8 cellular contexts compared by ENCODE assay signal in the genomic region with DNA sequence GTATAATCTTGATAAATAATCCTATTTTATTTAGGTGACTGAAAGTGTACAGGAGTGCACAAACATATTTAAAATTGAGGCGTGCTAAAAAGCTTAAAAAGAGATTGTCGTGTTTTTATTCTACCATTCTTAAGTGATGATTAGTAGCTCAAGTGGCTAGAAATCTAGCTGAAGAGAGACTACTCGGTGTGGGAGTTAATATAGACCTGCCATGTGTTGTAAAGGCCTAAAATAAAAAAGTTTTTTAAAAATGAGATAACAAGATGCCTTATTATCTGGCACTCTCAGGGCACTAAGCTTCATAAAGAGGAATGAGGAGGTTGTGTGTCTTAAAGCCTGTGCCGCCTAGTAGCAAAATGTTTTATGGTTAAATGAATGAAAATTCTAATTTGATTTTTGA. TPM values are rescaled to one million over a fixed set of nuclear protein-coding genes. Genes with fewer than 3 reads are reported as not detected.
A peak's percentile ranks its signal among the peaks of the same experiment; 100 is the strongest.
DNase-seq lines count a peak whose midpoint lies in the region; ATAC-seq, FAIRE-seq and TF ChIP-seq lines count a peak whose summit lies in the region.

No MANE protein-coding gene starts in this region.

- peak overlapping the region in 1 of 2 experiments; percentile 85; a peak in 3 of 4 replicates for H3K9ac ChIP-seq in K562 (ENCODE audit: insufficient read depth in 1 of 2, low read depth in 2 of 2, low read length in 2 of 2)

- TF ChIP-seq RAD21 in K562 (CRISPR knock-in tag; conservative IDR thresholded peaks at IDR 0.05 in 1 of 2, IDR thresholded peaks at IDR 0.05 in 1 of 2), result no peak

- TF ChIP-seq EP300 in K562 (IDR thresholded peaks at IDR 0.05; ENCODE audit: low read length), result no peak

- peaks cover 66% of the 10 kb centered on the region for H3K79me2 ChIP-seq in K562 (ENCODE audit: control insufficient read depth, insufficient read depth, low read length)

- DNase-seq in left ventricle myocardium inferior (no peak), left cardiac atrium (no peak), K562 (ENCODE audit: extremely low read depth in 1 of 4, low spot score in 3 of 4) (peak in 1 of 4 experiments; percentile 34), KG1 (lab: John Stamatoyannopoulos, UW) (no peak), omental fat pad (ENCODE audit: low spot score) (no peak)

- H3K27me3 ChIP-seq in left ventricle myocardium inferior (ENCODE audit: low read depth), result no peaks in the 10 kb centered on the region
- H3K27me3 ChIP-seq in K562 (ENCODE audit: control insufficient read depth in 2 of 2, insufficient read depth in 2 of 2, low read length in 2 of 2), result no peaks in the 10 kb centered on the region

- H3K36me3 ChIP-seq in left ventricle myocardium inferior, result no peaks in the 10 kb centered on the region
- H3K36me3 ChIP-seq in K562 (ENCODE audit: control insufficient read depth, insufficient read depth, low read length), result peaks cover 10% of the 10 kb centered on the region; the same call in 2 of the 3 replicates
- peaks cover 5% of the 10 kb centered on the region for H3K36me3 ChIP-seq in mesodermal cell (ENCODE audit: control insufficient read depth, insufficient read depth, low read length)

- H3K9me3 ChIP-seq in left ventricle myocardium inferior (replicated peaks) (no peaks in the 10 kb centered on the region), K562 (replicated peaks; ENCODE audit: control insufficient read depth, insufficient read depth, low read depth, low read length) (no peaks in the 10 kb centered on the region), mesodermal cell (ENCODE audit: control insufficient read depth, low read length) (no peaks in the 10 kb centered on the region)

- H2AFZ ChIP-seq in K562 (ENCODE audit: low read depth, low read length), result no peak overlapping the region

- ATAC-seq in left cardiac atrium (no peak), K562 (peak; percentile 2; the same call in 2 of the 3 replicates), GM18498 (IDR thresholded peaks at IDR 0.05; ENCODE audit: unreplicated experiment) (no peak), omental fat pad (ENCODE audit: low FRiP score) (no peak), GM18502 (IDR thresholded peaks at IDR 0.05; ENCODE audit: poor library complexity, unreplicated experiment) (no peak)

- H3K4me2 ChIP-seq in K562 (ENCODE audit: insufficient read depth, low read length), result peak overlapping the region; percentile 94

- intact Hi-C loops in left ventricle myocardium inferior (cut with micrococcal nuclease), result no loop called here
- intact Hi-C loops in left cardiac atrium (cut with DNase I), result no loop called here
- intact Hi-C loops in K562 (cut with micrococcal nuclease), result loop anchor here (5.0 kb wide), 1 partner anchor 153 kb away; no protein-coding TSS in a partner anchor

- POLR2A ChIA-PET in K562 (lab: Yijun Ruan, JAX), result interaction anchor here (0.8 to 3.3 kb wide), 7 partner anchors 9 to 653 kb away, joined by 3 to 10 read pairs (median 6); partner anchors contain the start of gene ST7

- H3K27ac ChIP-seq in left ventricle myocardium inferior (replicated peaks), result peak overlapping the region; percentile 99
- H3K27ac ChIP-seq in K562 (ENCODE audit: extremely low read depth, low read depth, low read length), result peak overlapping the region; percentile 87
- H3K27ac ChIP-seq in mesodermal cell (ENCODE audit: low read depth, low read length, severe bottlenecking), result no peak overlapping the region

- H3K4me3 ChIP-seq in left ventricle myocardium inferior (peak overlapping the region; percentile 92), K562 (peak overlapping the region; percentile 64), mesodermal cell (ENCODE audit: extremely low read depth, insufficient read depth, low read length, poor library complexity, severe bottlenecking) (peak overlapping the region; percentile 89)

- in situ Hi-C loops in K562 (cut with MboI), result no loop called here

- CTCF ChIA-PET in K562 (lab: Yijun Ruan, JAX; ENCODE audit: low intra/inter-chr PET ratio), result no interaction called here

- WGBS in K562 (ENCODE audit: insufficient coverage, low coverage, missing lambda C conversion rate), result 10% methylated on average over 4 of the region's 4 CpGs
- WGBS in mesodermal cell (ENCODE audit: insufficient coverage in 2 of 2), 2 experiments, result 70 to 95% methylated on average over 2 to 3 of the region's 4 CpGs

- H3K4me1 ChIP-seq in left ventricle myocardium inferior (peaks cover 72% of the 10 kb centered on the region), K562 (replicated peaks in 1 of 2; ENCODE audit: control insufficient read depth in 2 of 2, insufficient read depth in 2 of 2, low read length in 2 of 2) (peaks cover 6 to 23% of the 10 kb centered on the region in 2 experiments), mesodermal cell (ENCODE audit: control insufficient read depth, insufficient read depth, low read length, poor library complexity, severe bottlenecking) (no peaks in the 10 kb centered on the region)

- TF ChIP-seq POLR2A in K562 (conservative IDR thresholded peaks at IDR 0.05), result no peak

- H3K9me1 ChIP-seq in K562 (ENCODE audit: control insufficient read depth, insufficient read depth, low read length), result no peaks in the 10 kb centered on the region

- BruUV-seq in K562 (replicated peaks; lab: Mats Ljungman, UMichigan), result no TSS peak

- peaks cover 20% of the 10 kb centered on the region for H4K20me1 ChIP-seq in K562 (replicated peaks; ENCODE audit: control insufficient read depth, insufficient read depth, low read length)

- no peak for TF ChIP-seq CTCF in left ventricle myocardium inferior (IDR thresholded peaks at IDR 0.05; ENCODE audit: borderline replicate concordance)
- no peak for TF ChIP-seq CTCF in K562 (IDR thresholded peaks at IDR 0.05 in 2 of 3, conservative IDR thresholded peaks at IDR 0.05 in 1 of 3; ENCODE audit: insufficient read depth in 2 of 3, low read depth in 1 of 3, low read length in 3 of 3)
- no peak for TF ChIP-seq CTCF in omental fat pad (IDR thresholded peaks at IDR 0.05)

- no peak for FAIRE-seq in K562 (lab: Jason Lieb, UNC)

TF ChIP-seq in K562, 482 proteins besides CTCF, POLR2A, EP300 and RAD21 (continues in another document):
- TF ChIP-seq ZNF41 (CRISPR knock-in tag; conservative IDR thresholded peaks at IDR 0.05), result no peak
- no peak for TF ChIP-seq MYBL2 (IDR thresholded peaks at IDR 0.05; ENCODE audit: low read depth)
- no peak for TF ChIP-seq MYBL2 (CRISPR knock-in tag; IDR thresholded peaks at IDR 0.05; ENCODE audit: borderline replicate concordance)
- no peak for TF ChIP-seq HDAC1 (IDR thresholded peaks at IDR 0.05)
- TF ChIP-seq CHD1 (IDR thresholded peaks at IDR 0.05; ENCODE audit: low read length), result peak; percentile 26
- peak; percentile 43; the same call in 1 of the 2 replicates for TF ChIP-seq POLR2H (tag; IDR thresholded peaks at IDR 0.05; ENCODE audit: low read depth)
- TF ChIP-seq, protein P1, sequence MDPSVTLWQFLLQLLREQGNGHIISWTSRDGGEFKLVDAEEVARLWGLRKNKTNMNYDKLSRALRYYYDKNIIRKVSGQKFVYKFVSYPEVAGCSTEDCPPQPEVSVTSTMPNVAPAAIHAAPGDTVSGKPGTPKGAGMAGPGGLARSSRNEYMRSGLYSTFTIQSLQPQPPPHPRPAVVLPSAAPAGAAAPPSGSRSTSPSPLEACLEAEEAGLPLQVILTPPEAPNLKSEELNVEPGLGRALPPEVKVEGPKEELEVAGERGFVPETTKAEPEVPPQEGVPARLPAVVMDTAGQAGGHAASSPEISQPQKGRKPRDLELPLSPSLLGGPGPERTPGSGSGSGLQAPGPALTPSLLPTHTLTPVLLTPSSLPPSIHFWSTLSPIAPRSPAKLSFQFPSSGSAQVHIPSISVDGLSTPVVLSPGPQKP (CRISPR knock-in tag; IDR thresholded peaks at IDR 0.05), result no peak
- TF ChIP-seq CBFA2T3 (IDR thresholded peaks at IDR 0.05), result peak; percentile 54; the same call in 1 of the 2 replicates
- no peak for TF ChIP-seq HIVEP1 (CRISPR knock-in tag; IDR thresholded peaks at IDR 0.05)
- TF ChIP-seq NR4A1 (CRISPR knock-in tag; IDR thresholded peaks at IDR 0.05), result no peak
- TF ChIP-seq NR4A1 (tag; IDR thresholded peaks at IDR 0.05), result no peak
- no peak for TF ChIP-seq IRF2 (CRISPR knock-in tag; IDR thresholded peaks at IDR 0.05)
- TF ChIP-seq HDGF (IDR thresholded peaks at IDR 0.05), result no peak
- TF ChIP-seq ZBTB9 (CRISPR knock-in tag; IDR thresholded peaks at IDR 0.05), result no peak
- peak; percentile 45; the same call in 1 of the 2 replicates for TF ChIP-seq CBFA2T2 (conservative IDR thresholded peaks at IDR 0.05)

RNA-seq across cellular contexts. Expression of gene CAPZA2, which starts 1.7 kb away (rescaled TPM):
- total RNA-seq in left ventricle myocardium inferior (313 TPM), left cardiac atrium (100 to 1,000 TPM; 286 to 403 TPM), K562 (2014; rRNA removed) (61.4 and 67.0 TPM in 2 replicates), K562 (2014; rRNA removed; fragmentation: Illumina TruSeq; extraction: Trizol) (181 and 229 TPM in 2 replicates), K562 (2015; rRNA removed; fragmentation: Illumina TruSeq; extraction: Trizol) (136 and 157 TPM in 2 replicates), K562 (2021) (176 and 192 TPM in 2 replicates), omental fat pad (100 to 1,000 TPM; 115 to 152 (median 125) TPM)
- total RNA-seq in K562 (2011; cell fraction: chromatin; rRNA removed; ENCODE audit: low replicate concordance), result 58.2 and 174 TPM in 2 replicates
- total RNA-seq in K562 (2011; cell fraction: nucleolus; rRNA removed), result 23.0 and 40.7 TPM in 2 replicates
- 108 and 223 TPM in 2 replicates for total RNA-seq in K562 (2011; cell fraction: nucleoplasm; rRNA removed)
- polyA plus RNA-seq in K562 (2011; rRNA removed) (103 and 186 TPM in 2 replicates), K562 (2014; fragmentation: Illumina TruSeq; extraction: Trizol) (149 and 156 TPM in 2 replicates), K562 (2014; fragmentation: Nextera tagmentation; extraction: Ambion mirVana) (100 to 1,000 TPM; 352 to 524 TPM), K562 (2014; rRNA removed) (93.3 and 121 TPM in 2 replicates)
- 14.9 and 28.2 TPM in 2 replicates for polyA plus RNA-seq in K562 (2011; cell fraction: cytosol; rRNA removed)
- polyA plus RNA-seq in K562 (2011; cell fraction: nucleus; rRNA removed), result 25.5 and 44.4 TPM in 2 replicates
- polyA plus RNA-seq in K562 (2012), result 85.9 and 97.2 TPM in 2 replicates
- 174 and 178 TPM in 2 replicates for polyA minus RNA-seq in K562 (2011; rRNA and poly(A)+ RNA removed)
- 46.7 and 58.6 TPM in 2 replicates for polyA minus RNA-seq in K562 (2011; cell fraction: cytosol; rRNA and poly(A)+ RNA removed)
- 55.1 and 81.4 TPM in 2 replicates for polyA minus RNA-seq in K562 (2011; cell fraction: nucleus; rRNA and poly(A)+ RNA removed)
- polyA plus RNA-seq in mesodermal cell (2013, experiment 1 of 2), result 114 TPM
- polyA plus RNA-seq in mesodermal cell (2013, experiment 2 of 2), result 137 TPM
